Comparison of ENCODE assay signal across 8 cellular contexts in the genomic region with DNA sequence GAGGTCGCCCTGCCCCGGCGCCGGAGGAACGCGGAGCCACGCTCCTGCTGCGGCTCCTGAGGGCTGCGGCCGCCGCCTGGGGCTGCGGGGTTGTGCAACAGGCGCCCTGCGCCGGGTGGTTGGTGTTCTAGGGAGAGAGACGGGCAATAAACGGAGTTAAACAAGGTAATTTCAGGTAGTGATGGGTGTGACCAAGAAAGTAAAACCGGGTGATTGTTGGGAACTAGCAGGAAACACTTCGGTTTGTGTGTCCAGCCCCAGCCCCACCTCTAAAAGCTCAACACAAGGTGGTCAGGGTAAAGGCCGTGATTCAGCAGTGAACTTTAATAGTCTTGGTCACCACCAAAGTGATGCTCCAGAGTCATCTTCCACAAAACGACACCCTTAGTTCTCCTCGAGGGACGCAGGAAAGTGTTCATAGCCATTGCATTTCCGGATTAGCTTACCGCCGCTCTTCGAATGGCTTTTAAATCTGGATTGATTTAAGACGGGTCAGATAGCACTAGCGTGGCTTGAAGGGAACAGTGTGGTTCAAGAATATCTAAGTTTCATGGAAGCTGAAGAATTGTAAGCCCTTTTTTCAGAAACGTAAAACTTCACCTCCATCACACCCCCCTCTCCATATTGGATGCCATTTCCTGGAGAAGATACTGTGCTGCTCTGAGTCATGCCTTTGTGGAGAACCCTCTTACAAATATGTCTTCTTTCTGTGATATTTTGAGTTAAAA. TPM values are rescaled to one million over a fixed set of nuclear protein-coding genes. Genes with fewer than 3 reads are reported as not detected.
DNase-seq lines count a peak whose midpoint lies in the region; ATAC-seq, FAIRE-seq and TF ChIP-seq lines count a peak whose summit lies in the region.

No MANE protein-coding gene starts in this region.

- no peaks in the 10 kb centered on the region for H3K9me3 ChIP-seq in A549
- H3K9me3 ChIP-seq in gastroesophageal sphincter: no peaks in the 10 kb centered on the region
- H3K9me3 ChIP-seq in pancreas: no peaks in the 10 kb centered on the region

- FAIRE-seq in A549 (lab: Jason Lieb, UNC) (no peak), pancreas (lab: Jason Lieb, UNC) (no peak)

- H3K36me3 Mint-ChIP-seq in activated T-helper 2 cell treated with anti-CD3 and anti-CD28 coated beads, Interferon-gamma antibody, Interleukin-2, Interleukin-4, amounts not matched to agents 10 μg/mL and 5 μg/mL and 100 μg/mL, durations not matched to agents 14 hours and 24 hours and 36 hours (ENCODE audit: low read depth): peaks cover 30% of the 10 kb centered on the region

- TF ChIP-seq CTCF in A549 (IDR thresholded peaks at IDR 0.05) (no peak), GM12865 (IDR thresholded peaks at IDR 0.05; ENCODE audit: insufficient read depth, low read depth, low read length, missing control alignments) (no peak), gastroesophageal sphincter (IDR thresholded peaks at IDR 0.05) (no peak), pancreas (IDR thresholded peaks at IDR 0.05) (no peak)

- peak overlapping the region; percentile 83 for H3K4me2 ChIP-seq in A549

- CTCF ChIA-PET in A549 (lab: Yijun Ruan, JAX): interaction anchor here (0.5 to 3.7 kb wide), 35 partner anchors 10 to 541 kb away, joined by 3 to 40 read pairs (median 4); a partner anchor contains a TSS

- H3K4me1 Mint-ChIP-seq in activated T-helper 2 cell treated with anti-CD3 and anti-CD28 coated beads, Interferon-gamma antibody, Interleukin-2, Interleukin-4, amounts not matched to agents 10 μg/mL and 5 μg/mL and 100 μg/mL, durations not matched to agents 14 hours and 24 hours and 36 hours (ENCODE audit: low read depth): peaks cover 24% of the 10 kb centered on the region

- H3K4me3 ChIP-seq in A549 (peak overlapping the region; percentile 65), GM12865 (ENCODE audit: low read depth, low read length) (peak overlapping the region; percentile 93), gastroesophageal sphincter (peak overlapping the region; percentile 58 to 92), pancreas (peak overlapping the region; percentile 80 to 98 (median 94))

- peak overlapping the region; percentile 99 for H3K4me3 Mint-ChIP-seq in activated T-helper 2 cell treated with anti-CD3 and anti-CD28 coated beads, Interferon-gamma antibody, Interleukin-2, Interleukin-4, amounts not matched to agents 10 μg/mL and 5 μg/mL and 100 μg/mL, durations not matched to agents 14 hours and 24 hours and 36 hours (ENCODE audit: low read depth)

- H3K27ac ChIP-seq in A549: peak overlapping the region; percentile 87 to 95
- H3K27ac ChIP-seq in gastroesophageal sphincter: peak overlapping the region; percentile 68 to 98 (median 90)
- H3K27ac ChIP-seq in pancreas: peak overlapping the region; percentile 84 to 96 (median 90)

- POLR2A ChIA-PET in A549 (lab: Yijun Ruan, JAX): interaction anchor here (0.5 to 2.0 kb wide), 7 partner anchors 8 to 448 kb away, joined by 3 to 15 read pairs (median 4); a partner anchor contains a TSS

- peak; percentile 70 to 71 for ATAC-seq in A549
- ATAC-seq in HG02981 (IDR thresholded peaks at IDR 0.05; ENCODE audit: unreplicated experiment): peak; percentile 3
- peak; percentile 44 for ATAC-seq in gastroesophageal sphincter
- peak; percentile 44 to 69 (median 57) for ATAC-seq in pancreas

- peaks cover 41% of the 10 kb centered on the region for H3K4me1 ChIP-seq in A549
- H3K4me1 ChIP-seq in gastroesophageal sphincter: peaks cover 13 to 45% (median 15%) of the 10 kb centered on the region in 3 donors
- peaks cover 4 to 37% (median 29%) of the 10 kb centered on the region in 3 donors for H3K4me1 ChIP-seq in pancreas

- intact Hi-C loops in activated T-helper 2 cell treated with anti-CD3 and anti-CD28 coated beads, Interferon-gamma antibody, Interleukin-2, Interleukin-4, amounts not matched to agents 10 μg/mL and 5 μg/mL and 100 μg/mL, durations not matched to agents 14 hours and 24 hours and 36 hours (cut with micrococcal nuclease): loop anchor here (1.0 to 10.0 kb wide), 9 partner anchors 58 to 708 kb away; a partner anchor contains a TSS
- intact Hi-C loops in pancreas (cut with DNase I): no loop called here

- H3K27me3 ChIP-seq in gastroesophageal sphincter (no peaks in the 10 kb centered on the region), pancreas (no peaks in the 10 kb centered on the region)

- TF ChIP-seq POLR2A in A549 (IDR thresholded peaks at IDR 0.05; ENCODE audit: low read length): no peak
- TF ChIP-seq POLR2A in gastroesophageal sphincter (IDR thresholded peaks at IDR 0.05): no peak

- no peak for TF ChIP-seq RAD21 in A549 (conservative IDR thresholded peaks at IDR 0.05 in 1 of 2, IDR thresholded peaks at IDR 0.05 in 1 of 2)

- peak overlapping the region; percentile 99 for H3K27ac Mint-ChIP-seq in activated T-helper 2 cell treated with anti-CD3 and anti-CD28 coated beads, Interferon-gamma antibody, Interleukin-2, Interleukin-4, amounts not matched to agents 10 μg/mL and 5 μg/mL and 100 μg/mL, durations not matched to agents 14 hours and 24 hours and 36 hours

- TF ChIP-seq EP300 in A549 (IDR thresholded peaks at IDR 0.05) (no peak), gastroesophageal sphincter (IDR thresholded peaks at IDR 0.05) (no peak)

- peaks cover 1% of the 10 kb centered on the region for H3K27me3 Mint-ChIP-seq in activated T-helper 2 cell treated with anti-CD3 and anti-CD28 coated beads, Interferon-gamma antibody, Interleukin-2, Interleukin-4, amounts not matched to agents 10 μg/mL and 5 μg/mL and 100 μg/mL, durations not matched to agents 14 hours and 24 hours and 36 hours (ENCODE audit: low read depth)

- peaks cover 0 to 8% of the 10 kb centered on the region in 2 donors for H3K36me3 ChIP-seq in gastroesophageal sphincter
- H3K36me3 ChIP-seq in pancreas: no peaks in the 10 kb centered on the region

- 2% methylated on average over 26 of the region's 30 CpGs for WGBS in A549 (ENCODE audit: missing lambda C conversion rate)
- WGBS in gastroesophageal sphincter (ENCODE audit: low coverage in 1 of 2), 2 donors: 0% methylated on average over 6 to 8 of the region's 30 CpGs
- WGBS in pancreas, 2 donors: 0 to 1% methylated on average over 30 of the region's 30 CpGs

- DNase-seq in A549 (ENCODE audit: low read depth in 1 of 2, low spot score in 1 of 2): peak; percentile 45 to 51
- peak; percentile 52 for DNase-seq in GM12865 (ENCODE audit: low read depth)
- peak; percentile 16 for DNase-seq in NCI-H226
- DNase-seq in activated T-helper 2 cell treated with anti-CD3 and anti-CD28 coated beads, Interferon-gamma antibody, Interleukin-2, Interleukin-4, amounts not matched to agents 10 μg/mL and 5 μg/mL and 100 μg/mL, durations not matched to agents 14 hours and 24 hours and 36 hours (ENCODE audit: low spot score): peak; percentile 18
- DNase-seq in pancreas: peak in 1 of 6 donors; percentile 5
- no peak for DNase-seq in DMS153 (lab: John Stamatoyannopoulos, UW)

- no peaks in the 10 kb centered on the region for H3K9me3 Mint-ChIP-seq in activated T-helper 2 cell treated with anti-CD3 and anti-CD28 coated beads, Interferon-gamma antibody, Interleukin-2, Interleukin-4, amounts not matched to agents 10 μg/mL and 5 μg/mL and 100 μg/mL, durations not matched to agents 14 hours and 24 hours and 36 hours

TF ChIP-seq in A549, 52 proteins besides CTCF, POLR2A, EP300 and RAD21:
- peak; percentile 85 to 89; a peak in 3 of 4 replicates for TF ChIP-seq CEBPB (IDR thresholded peaks at IDR 0.05)
- TF ChIP-seq HOXB5 (CRISPR knock-in tag; IDR thresholded peaks at IDR 0.05): no peak
- TF ChIP-seq FOSL2 (IDR thresholded peaks at IDR 0.05): no peak
- TF ChIP-seq FOSL2 (CRISPR knock-in tag; IDR thresholded peaks at IDR 0.05): peak; percentile 39

RNA-seq across cellular contexts. Expression of a gene that starts 0.7 kb away (rescaled TPM):
- polyA plus RNA-seq in A549 (2011; rRNA removed) (84.1 and 93.3 TPM in 2 replicates), A549 (2017; fragmentation: RNase III; extraction: RNeasy Plus Mini Kit Qiagen cat#74134 plus additional on column Dnase treatment) (147 to 156 TPM (median 149 TPM) in 3 replicates), pancreas (100 to 1,000 TPM in 1 of 2 donors, 10 to 100 TPM in 1; 76.7 to 103 TPM)
- 58.8 and 67.3 TPM in 2 replicates for polyA plus RNA-seq in A549 (2012; cell fraction: cytosol; rRNA removed)
- 21.4 and 28.4 TPM in 2 replicates for polyA plus RNA-seq in A549 (2012; cell fraction: nucleus; rRNA removed)
- 12.2 and 17.1 TPM in 2 replicates for polyA minus RNA-seq in A549 (2011; rRNA and poly(A)+ RNA removed)
- 70.8 and 74.8 TPM in 2 replicates for total RNA-seq in activated T-helper 2 cell treated with anti-CD3 and anti-CD28 coated beads, Interferon-gamma antibody, Interleukin-2, Interleukin-4, amounts not matched to agents 10 μg/mL and 5 μg/mL and 100 μg/mL, durations not matched to agents 14 hours and 24 hours and 36 hours
- total RNA-seq in gastroesophageal sphincter (100 to 1,000 TPM in 1 of 4 donors, 10 to 100 TPM in 3; 73.0 to 133 (median 87.7) TPM), pancreas (10 to 100 TPM; 31.7 to 42.3 (median 40.1) TPM)

RNA-seq across cellular contexts. Expression of a gene that starts 24.4 kb away (rescaled TPM):
- polyA plus RNA-seq in A549 (2011; rRNA removed): not detected in 2 replicates
- polyA plus RNA-seq in A549 (2012; cell fraction: cytosol; rRNA removed): not detected in 2 replicates
- 0.02 TPM in 1 of 2 replicates, not detected in the other for polyA plus RNA-seq in A549 (2012; cell fraction: nucleus; rRNA removed)
- polyA plus RNA-seq in A549 (2017; fragmentation: RNase III; extraction: RNeasy Plus Mini Kit Qiagen cat#74134 plus additional on column Dnase treatment): 0.03 TPM in 1 of 3 replicates, not detected in the others
- polyA minus RNA-seq in A549 (2011; rRNA and poly(A)+ RNA removed): not detected in 2 replicates
- total RNA-seq in activated T-helper 2 cell treated with anti-CD3 and anti-CD28 coated beads, Interferon-gamma antibody, Interleukin-2, Interleukin-4, amounts not matched to agents 10 μg/mL and 5 μg/mL and 100 μg/mL, durations not matched to agents 14 hours and 24 hours and 36 hours: not detected in 2 replicates
- not detected for total RNA-seq in gastroesophageal sphincter
- total RNA-seq in pancreas: not detected
- under 1 TPM in 1 of 2 donors, not detected in 1; 0.05 TPM for polyA plus RNA-seq in pancreas

Comparison
In these comparisons a context has a peak if more than half of its experiments do, and no peak if none do; other contexts are left out.
1. ATAC-seq: peak in every context shown above with its lines; median percentile 70 in A549; 57 in pancreas; 44 in gastroesophageal sphincter; 3 in HG02981.